Comparison of ENCODE assay signal across 15 cellular contexts in the genomic region with DNA sequence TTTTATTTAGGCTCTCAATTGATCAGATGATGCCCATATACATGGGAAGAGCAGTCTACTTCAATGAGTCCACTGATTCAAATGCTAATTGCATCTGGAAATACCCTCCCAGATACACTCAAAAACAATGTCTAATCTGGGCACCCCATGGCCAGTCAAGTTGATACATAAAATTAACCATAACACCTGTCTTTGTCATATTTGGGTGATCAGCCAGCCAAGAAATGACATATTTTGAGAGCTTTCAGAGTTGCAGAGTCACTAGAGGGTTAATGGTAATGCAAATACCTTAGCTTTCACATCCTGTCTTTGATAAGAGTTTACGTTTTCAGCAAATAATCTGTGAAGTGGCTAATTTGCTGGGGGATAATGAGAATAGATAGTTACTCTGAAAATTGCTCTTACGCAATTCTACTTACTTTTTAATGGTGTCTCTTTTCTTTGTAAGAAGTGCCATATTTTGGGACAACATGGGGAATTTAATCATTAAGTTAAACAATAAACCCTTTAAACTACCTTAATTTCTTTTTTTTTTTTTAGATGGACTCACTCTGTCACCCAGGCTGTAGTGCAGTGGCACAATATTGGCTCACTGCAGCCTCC. TPM values are rescaled to one million over a fixed set of nuclear protein-coding genes. Genes with fewer than 3 reads are reported as not detected.
DNase-seq lines count a peak whose midpoint lies in the region; ATAC-seq and TF ChIP-seq lines count a peak whose summit lies in the region.
"Had no signal": no experiment of that assay in that cellular context is flagged by ENCODE, and none has a peak within 500 bp of the region (broad histone marks: within the 10 kb centered on the region; RNA-seq: fewer than 3 reads in every experiment).

No MANE protein-coding gene starts in this region.

- DNase-seq in NCI-H1694 (lab: John Stamatoyannopoulos, UW): no peak
- no peak for DNase-seq in NCI-H1417 (lab: John Stamatoyannopoulos, UW)
- no peak for DNase-seq in MCF 10A (ENCODE audit: unreplicated experiment)
- DNase-seq: activated naive CD8-positive, alpha-beta T cell treated with anti-CD3 and anti-CD28 coated beads for 36 hours; COR-L47; effector CD8-positive, alpha-beta T cell; H9; stimulated activated naive CD8-positive, alpha-beta T cell treated with anti-CD3 and anti-CD28 coated beads, Interleukin-15, amount 100 ng/mL, for 72 hours had no signal

- no peak for TF ChIP-seq EP300 in gastroesophageal sphincter (IDR thresholded peaks at IDR 0.05)

- H3K79me2 ChIP-seq in OCI-LY3 (ENCODE audit: low read length): no peaks in the 10 kb centered on the region

- intact Hi-C loops in MCF 10A (cut with micrococcal nuclease): no loop called here

- no peaks in the 10 kb centered on the region for H3K36me3 Mint-ChIP-seq in MCF 10A (ENCODE audit: insufficient read depth, unreplicated experiment)

- H4K20me1 ChIP-seq in OCI-LY3 (ENCODE audit: insufficient read depth, low read length): no peaks in the 10 kb centered on the region

- peaks cover 7% of the 10 kb centered on the region for H3K36me3 ChIP-seq in OCI-LY3 (replicated peaks; ENCODE audit: low read depth, low read length)
- no peaks in the 10 kb centered on the region for H3K36me3 ChIP-seq in gastroesophageal sphincter

- H3K27ac ChIP-seq in OCI-LY3 (ENCODE audit: low read length) (peak overlapping the region; percentile 75), gastroesophageal sphincter (no peak overlapping the region)

- POLR2A ChIA-PET in MCF 10A (lab: Yijun Ruan, JAX): interaction anchor here (0.6 kb wide), 2 partner anchors 18 to 242 kb away, joined by 3 read pairs; no protein-coding TSS in a partner anchor

- H2AFZ ChIP-seq in OCI-LY3 (ENCODE audit: low read depth, low read length): no peak overlapping the region

- H3K27me3 ChIP-seq in OCI-LY3 (ENCODE audit: low read depth, low read length) (no peaks in the 10 kb centered on the region), gastroesophageal sphincter (no peaks in the 10 kb centered on the region)

- TF ChIP-seq POLR2A in gastroesophageal sphincter (IDR thresholded peaks at IDR 0.05): no peak

- no TSS peak for BruUV-seq in MCF 10A (replicated peaks; lab: Mats Ljungman, UMichigan)

- H3K9me3 ChIP-seq in OCI-LY3 (ENCODE audit: insufficient read depth, low read length) (0 out of 2 replicates have a peak, but pooled peaks cover 4% of the 10 kb centered on the region), gastroesophageal sphincter (peaks cover 0 to 22% (median 0%) of the 10 kb centered on the region in 3 donors)

- TF ChIP-seq CTCF in OCI-LY3 (IDR thresholded peaks at IDR 0.05; ENCODE audit: low read depth, low read length) (no peak), gastroesophageal sphincter (IDR thresholded peaks at IDR 0.05) (no peak), MCF 10A (IDR thresholded peaks at IDR 0.05; ENCODE audit: unreplicated experiment) (no peak)

- no peaks in the 10 kb centered on the region for H3K27me3 Mint-ChIP-seq in MCF 10A (ENCODE audit: insufficient read depth, unreplicated experiment)
- H3K27me3 Mint-ChIP-seq: stimulated activated naive CD8-positive, alpha-beta T cell treated with anti-CD3 and anti-CD28 coated beads, Interleukin-15, amount 100 ng/mL, for 72 hours had no signal

- H3K27ac Mint-ChIP-seq in MCF 10A (ENCODE audit: low read depth, unreplicated experiment): no peak overlapping the region
- H3K27ac Mint-ChIP-seq: activated naive CD8-positive, alpha-beta T cell treated with anti-CD3 and anti-CD28 coated beads for 36 hours; H9; stimulated activated naive CD8-positive, alpha-beta T cell treated with anti-CD3 and anti-CD28 coated beads, Interleukin-15, amount 100 ng/mL, for 72 hours had no signal

- peak overlapping the region; percentile 65 for H3K4me2 ChIP-seq in OCI-LY3 (ENCODE audit: low read length)
- H3K4me2 ChIP-seq: smooth muscle cell had no signal

- WGBS in gastroesophageal sphincter (ENCODE audit: low coverage in 1 of 2), 2 donors: 61 to 63% methylated on average over 2 of the region's 2 CpGs

- CTCF ChIA-PET in MCF 10A (lab: Yijun Ruan, JAX): interaction anchor here (0.6 kb wide), 2 partner anchors 138 to 1077 kb away, joined by 3 read pairs; no protein-coding TSS in a partner anchor

- H3K4me1 Mint-ChIP-seq in MCF 10A (ENCODE audit: insufficient read depth, unreplicated experiment): no peaks in the 10 kb centered on the region
- H3K4me1 Mint-ChIP-seq: stimulated activated naive CD8-positive, alpha-beta T cell treated with anti-CD3 and anti-CD28 coated beads, Interleukin-15, amount 100 ng/mL, for 72 hours had no signal

- no peak overlapping the region for H3K4me3 Mint-ChIP-seq in MCF 10A (ENCODE audit: unreplicated experiment)
- H3K4me3 Mint-ChIP-seq: activated naive CD8-positive, alpha-beta T cell treated with anti-CD3 and anti-CD28 coated beads for 36 hours; H9; stimulated activated naive CD8-positive, alpha-beta T cell treated with anti-CD3 and anti-CD28 coated beads, Interleukin-15, amount 100 ng/mL, for 72 hours had no signal

- peaks cover 7% of the 10 kb centered on the region for H3K9me3 Mint-ChIP-seq in MCF 10A (ENCODE audit: unreplicated experiment)

- ATAC-seq in GM18520 (IDR thresholded peaks at IDR 0.05; ENCODE audit: unreplicated experiment) (peak; percentile 98), GM21423 (IDR thresholded peaks at IDR 0.05; ENCODE audit: unreplicated experiment) (peak; percentile 97), HG03064 (IDR thresholded peaks at IDR 0.05; ENCODE audit: low read depth, unreplicated experiment) (peak; percentile 99), gastroesophageal sphincter (no peak)
- ATAC-seq: stimulated activated naive CD8-positive, alpha-beta T cell treated with anti-CD3 and anti-CD28 coated beads, Interleukin-15, amount 100 ng/mL, for 72 hours had no signal

- H3K9ac ChIP-seq in OCI-LY3 (ENCODE audit: low read length): peak overlapping the region; percentile 33

- H3K4me1 ChIP-seq in OCI-LY3 (ENCODE audit: low read length) (peaks cover 37% of the 10 kb centered on the region), gastroesophageal sphincter (no peaks in the 10 kb centered on the region)

- H3K4me3 ChIP-seq in OCI-LY3 (ENCODE audit: low read length) (peak overlapping the region; percentile 49), gastroesophageal sphincter (no peak overlapping the region)
- H3K4me3 ChIP-seq: smooth muscle cell had no signal

RNA-seq across cellular contexts. Expression of gene CCDC195, which starts 49.1 kb away (rescaled TPM):
- total RNA-seq in gastroesophageal sphincter (not detected), MCF 10A (2022) (not detected in 2 replicates)
- total RNA-seq: activated naive CD8-positive, alpha-beta T cell treated with anti-CD3 and anti-CD28 coated beads for 36 hours; H9; myocyte; smooth muscle cell had no signal
